8 cellular contexts compared by ENCODE assay signal in genomic region chr4:142977182-142977581, GRCh38.
"Had no signal": no experiment of that assay in that cellular context is flagged by ENCODE, and none has a peak within 500 bp of the region (broad histone marks: within the 10 kb centered on the region; RNA-seq: fewer than 3 reads in every experiment).

No MANE protein-coding gene starts in this region.

- H3K4me2 ChIP-seq: GM23338, KMS-11 had no signal

- ATAC-seq: GM23338, HCT116 had no signal

- H3K9ac ChIP-seq: KMS-11 had no signal

- FAIRE-seq: HTR-8/SVneo had no signal

- DNase-seq: H7, HFFc6, KBM-7 had no signal

- H3K27ac ChIP-seq: KMS-11 had no signal

- H3K4me3 ChIP-seq: GM23338, HAP-1 had no signal

- H3K36me3 ChIP-seq: HAP-1 had no signal

- H3K9me3 ChIP-seq: HAP-1 had no signal

- H2AFZ ChIP-seq: GM23338 had no signal
